Comparison of ENCODE assay signal across 8 cellular contexts in the genomic region with DNA sequence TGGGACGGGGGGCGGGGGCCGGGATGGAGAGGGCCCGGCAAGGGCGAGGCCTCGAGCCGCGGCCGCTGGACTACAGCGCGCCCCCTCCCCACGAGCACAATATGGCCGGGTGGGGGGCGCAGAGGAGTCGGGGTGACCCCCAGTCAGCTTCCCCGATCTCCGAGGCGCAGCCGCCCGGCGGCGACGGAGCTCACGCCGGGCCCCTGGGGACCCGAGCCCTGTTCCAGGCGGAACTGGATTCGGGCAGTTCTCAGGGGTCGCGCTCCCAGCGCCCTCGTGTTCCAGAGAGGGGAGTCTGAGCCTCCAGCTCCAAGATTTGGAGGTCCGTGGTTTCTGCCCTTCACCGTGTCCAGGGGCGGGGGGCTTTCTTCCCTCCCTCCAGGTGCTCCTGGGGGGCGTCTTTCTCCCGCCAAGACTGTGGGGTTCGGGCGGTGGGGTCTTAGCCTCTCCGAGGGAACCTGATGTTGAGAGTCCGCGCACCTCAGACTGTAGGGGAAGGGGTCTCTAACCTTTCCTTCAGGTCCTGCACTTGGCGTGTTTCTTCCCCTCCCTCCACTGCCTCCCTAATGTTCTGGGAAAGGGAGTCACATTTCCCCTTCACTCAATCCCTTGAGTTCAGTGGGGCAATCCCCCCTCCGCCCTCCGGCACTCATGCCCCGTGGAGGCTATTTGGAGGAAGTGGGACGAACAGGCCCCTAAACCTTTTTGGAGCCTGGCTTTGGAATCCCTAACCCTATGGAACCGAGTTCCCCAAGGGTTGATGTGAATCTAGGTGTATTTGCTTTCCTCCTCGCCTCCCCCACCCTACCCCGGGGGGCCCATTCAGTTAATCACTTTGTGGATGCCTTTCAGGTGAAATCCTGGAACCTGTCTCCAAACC. TPM values are rescaled to one million over a fixed set of nuclear protein-coding genes. Genes with fewer than 3 reads are reported as not detected.
DNase-seq lines count a peak whose midpoint lies in the region; ATAC-seq and TF ChIP-seq lines count a peak whose summit lies in the region.

No MANE protein-coding gene starts in this region.

- ATAC-seq in HG02610 (IDR thresholded peaks at IDR 0.05; ENCODE audit: unreplicated experiment) (peak; percentile 8), foreskin keratinocyte (no peak), HG02884 (IDR thresholded peaks at IDR 0.05; ENCODE audit: unreplicated experiment) (no peak)

- POLR2A ChIA-PET in CD4-positive, alpha-beta memory T cell (lab: Charles Lee; ENCODE audit: partially characterized antibody) = interaction anchor here (0.7 to 1.5 kb wide), 6 partner anchors 10 to 131 kb away, joined by 3 to 6 read pairs (median 3); no protein-coding TSS in a partner anchor
- POLR2A ChIA-PET in activated CD4-positive, alpha-beta memory T cell treated with anti-CD3 and anti-CD28 coated beads, Interleukin-2, amount 10 ng/mL, durations not matched to agents 7 days and 5 days (lab: Charles Lee) = interaction anchor here (0.8 kb wide), 1 partner anchor 10 kb away, joined by 3 read pairs; no protein-coding TSS in a partner anchor

- peaks cover 30% of the 10 kb centered on the region for H3K4me1 ChIP-seq in CD4-positive, alpha-beta memory T cell (ENCODE audit: insufficient read depth, low read length)
- peaks cover 21% of the 10 kb centered on the region for H3K4me1 ChIP-seq in foreskin keratinocyte
- peaks cover 26% of the 10 kb centered on the region for H3K4me1 ChIP-seq in osteoblast (ENCODE audit: insufficient read depth, low read length)

- TF ChIP-seq CTCF in foreskin keratinocyte (conservative IDR thresholded peaks at IDR 0.05) = no peak
- TF ChIP-seq CTCF in osteoblast (IDR thresholded peaks at IDR 0.05; ENCODE audit: extremely low read depth, low read depth, low read length) = no peak

- H3K79me2 ChIP-seq in osteoblast (ENCODE audit: insufficient read depth, low read length) = peaks cover 51% of the 10 kb centered on the region

- intact Hi-C loops in CD4-positive, alpha-beta memory T cell (cut with micrococcal nuclease) = loop anchor here (1.0 to 5.0 kb wide), 3 partner anchors 19 to 1670 kb away; a partner anchor contains a TSS

- H3K36me3 Mint-ChIP-seq in CD4-positive, alpha-beta memory T cell = peaks cover 0 to 3% of the 10 kb centered on the region in 2 donors
- H3K36me3 Mint-ChIP-seq in activated CD4-positive, alpha-beta memory T cell treated with anti-CD3 and anti-CD28 coated beads, Interleukin-2, amount 10 ng/mL, durations not matched to agents 7 days and 5 days (ENCODE audit: low read depth) = no peaks in the 10 kb centered on the region

- H4K20me1 ChIP-seq in osteoblast (ENCODE audit: insufficient read depth, low read length) = peaks cover 16% of the 10 kb centered on the region

- peak overlapping the region; percentile 49 to 86 (median 80) for H3K27ac Mint-ChIP-seq in CD4-positive, alpha-beta memory T cell
- no peak overlapping the region for H3K27ac Mint-ChIP-seq in activated CD4-positive, alpha-beta memory T cell treated with anti-CD3 and anti-CD28 coated beads, Interleukin-2, amount 10 ng/mL, durations not matched to agents 7 days and 5 days

- peak in 1 of 5 donors; percentile 43 for DNase-seq in CD4-positive, alpha-beta memory T cell
- DNase-seq in activated CD4-positive, alpha-beta memory T cell treated with anti-CD3 and anti-CD28 coated beads, Interleukin-2, amount 10 ng/mL, durations not matched to agents 7 days and 5 days = peak; percentile 20
- DNase-seq in foreskin keratinocyte (no peak), osteoblast (ENCODE audit: insufficient read length, low spot score, missing footprints) (no peak), KG1 (lab: John Stamatoyannopoulos, UW) (no peak), NCI-H526 treated with DMSO at 0.1 percent for 48 hours (lab: John Stamatoyannopoulos, UW) (no peak)

- peak overlapping the region; percentile 67 for H2AFZ ChIP-seq in osteoblast (ENCODE audit: low read length)

- no peaks in the 10 kb centered on the region for H3K9me3 Mint-ChIP-seq in CD4-positive, alpha-beta memory T cell
- no peaks in the 10 kb centered on the region for H3K9me3 Mint-ChIP-seq in activated CD4-positive, alpha-beta memory T cell treated with anti-CD3 and anti-CD28 coated beads, Interleukin-2, amount 10 ng/mL, durations not matched to agents 7 days and 5 days

- peaks cover 0 to 2% of the 10 kb centered on the region in 2 donors for H3K27me3 Mint-ChIP-seq in CD4-positive, alpha-beta memory T cell
- H3K27me3 Mint-ChIP-seq in activated CD4-positive, alpha-beta memory T cell treated with anti-CD3 and anti-CD28 coated beads, Interleukin-2, amount 10 ng/mL, durations not matched to agents 7 days and 5 days = peaks cover 48% of the 10 kb centered on the region

- peak overlapping the region; percentile 53 to 84 (median 82) for H3K4me3 Mint-ChIP-seq in CD4-positive, alpha-beta memory T cell
- H3K4me3 Mint-ChIP-seq in activated CD4-positive, alpha-beta memory T cell treated with anti-CD3 and anti-CD28 coated beads, Interleukin-2, amount 10 ng/mL, durations not matched to agents 7 days and 5 days = peak overlapping the region; percentile 59

- CTCF ChIA-PET in CD4-positive, alpha-beta memory T cell (lab: Charles Lee; ENCODE audit: partially characterized antibody) = interaction anchor here (0.6 to 2.8 kb wide), 3 partner anchors 19 to 38 kb away, joined by 3 to 12 read pairs (median 7); no protein-coding TSS in a partner anchor
- CTCF ChIA-PET in activated CD4-positive, alpha-beta memory T cell treated with anti-CD3 and anti-CD28 coated beads, Interleukin-2, amount 10 ng/mL, durations not matched to agents 7 days and 5 days (lab: Charles Lee) = interaction anchor here (1.0 kb wide), 2 partner anchors 19 to 29 kb away, joined by 3 to 4 read pairs; no protein-coding TSS in a partner anchor

- no peaks in the 10 kb centered on the region for H3K36me3 ChIP-seq in CD4-positive, alpha-beta memory T cell (ENCODE audit: insufficient read depth, low read length)
- no peaks in the 10 kb centered on the region for H3K36me3 ChIP-seq in osteoblast (ENCODE audit: insufficient read depth, low read length)

- H3K4me2 ChIP-seq in osteoblast (ENCODE audit: insufficient read depth, low read length) = peak overlapping the region; percentile 94

- H3K27ac ChIP-seq in CD4-positive, alpha-beta memory T cell (ENCODE audit: low read depth, low read length) = peak overlapping the region; percentile 58
- H3K27ac ChIP-seq in foreskin keratinocyte (peak overlapping the region; percentile 78), osteoblast (ENCODE audit: low read depth, low read length) (peak overlapping the region; percentile 70)

- no peaks in the 10 kb centered on the region for H3K9me3 ChIP-seq in CD4-positive, alpha-beta memory T cell (ENCODE audit: control insufficient read depth in 1 of 2, low read length in 2 of 2)
- no peaks in the 10 kb centered on the region for H3K9me3 ChIP-seq in osteoblast (ENCODE audit: low read depth, low read length)

- H3K4me3 ChIP-seq in CD4-positive, alpha-beta memory T cell (ENCODE audit: low read length in 2 of 2) = peak overlapping the region; percentile 61 to 62
- peak overlapping the region; percentile 86 for H3K4me3 ChIP-seq in osteoblast (ENCODE audit: insufficient read depth, low read length)

- H3K4me1 Mint-ChIP-seq in CD4-positive, alpha-beta memory T cell = peaks cover 29 to 52% (median 40%) of the 10 kb centered on the region in 4 donors
- H3K4me1 Mint-ChIP-seq in activated CD4-positive, alpha-beta memory T cell treated with anti-CD3 and anti-CD28 coated beads, Interleukin-2, amount 10 ng/mL, durations not matched to agents 7 days and 5 days = peaks cover 20% of the 10 kb centered on the region

- no peaks in the 10 kb centered on the region for H3K27me3 ChIP-seq in CD4-positive, alpha-beta memory T cell (ENCODE audit: insufficient read depth, low read length)
- H3K27me3 ChIP-seq in foreskin keratinocyte (no peaks in the 10 kb centered on the region), osteoblast (ENCODE audit: insufficient read depth, low read length) (peaks cover 10% of the 10 kb centered on the region)

RNA-seq across cellular contexts. Expression of a gene that starts 0.6 kb away (rescaled TPM):
- total RNA-seq in CD4-positive, alpha-beta memory T cell = 10 to 100 TPM; 10.8 to 12.6 TPM
- 1 to 10 TPM in 1 of 2 donors, under 1 TPM in 1; 0.42 to 2.5 TPM for polyA plus RNA-seq in CD4-positive, alpha-beta memory T cell
- total RNA-seq in activated CD4-positive, alpha-beta memory T cell treated with anti-CD3 and anti-CD28 coated beads, Interleukin-2, amount 10 ng/mL, durations not matched to agents 7 days and 5 days = 1 to 10 TPM; 4.5 to 5.2 TPM
- total RNA-seq in foreskin keratinocyte (14.0 and 14.3 TPM in 2 replicates), osteoblast (10.5 and 13.0 TPM in 2 replicates)
- polyA plus RNA-seq in foreskin keratinocyte = 7.3 and 7.4 TPM in 2 replicates

RNA-seq across cellular contexts. Expression of a gene that starts 44.8 kb away (rescaled TPM):
- under 1 TPM; 0.15 to 0.83 TPM for total RNA-seq in CD4-positive, alpha-beta memory T cell
- polyA plus RNA-seq in CD4-positive, alpha-beta memory T cell = not detected
- total RNA-seq in activated CD4-positive, alpha-beta memory T cell treated with anti-CD3 and anti-CD28 coated beads, Interleukin-2, amount 10 ng/mL, durations not matched to agents 7 days and 5 days = not detected
- not detected in 2 replicates for total RNA-seq in foreskin keratinocyte
- 0.03 and 0.04 TPM in 2 replicates for polyA plus RNA-seq in foreskin keratinocyte
- total RNA-seq in osteoblast = 9.8 and 11.5 TPM in 2 replicates

RNA-seq across cellular contexts. Expression of a gene that starts 54.7 kb away (rescaled TPM):
- 10 to 100 TPM; 30.5 to 31.7 TPM for total RNA-seq in CD4-positive, alpha-beta memory T cell
- polyA plus RNA-seq in CD4-positive, alpha-beta memory T cell = 1 to 10 TPM; 1.2 to 5.3 TPM
- total RNA-seq in activated CD4-positive, alpha-beta memory T cell treated with anti-CD3 and anti-CD28 coated beads, Interleukin-2, amount 10 ng/mL, durations not matched to agents 7 days and 5 days = 1 to 10 TPM; 5.8 to 7.4 TPM
- 0.11 and 0.44 TPM in 2 replicates for total RNA-seq in foreskin keratinocyte
- polyA plus RNA-seq in foreskin keratinocyte = 0.12 and 0.15 TPM in 2 replicates
- total RNA-seq in osteoblast = 4.7 and 6.5 TPM in 2 replicates
